ENCODE assay signal across 2 cellular contexts in genomic region chr19:10096615-10096963, GRCh38.
TF ChIP-seq lines count a peak whose summit lies in the region.

No MANE protein-coding gene starts in this region.

TF ChIP-seq in liver, 16 proteins besides CTCF, POLR2A, EP300 and RAD21:
- TF ChIP-seq TAF1 (conservative IDR thresholded peaks at IDR 0.05) (no peak), YY1 (IDR thresholded peaks at IDR 0.05) (no peak), HNF4A (conservative IDR thresholded peaks at IDR 0.05) (no peak), MAX (IDR thresholded peaks at IDR 0.05) (no peak)
TF ChIP-seq in liver: peak in this region for 0.

TF ChIP-seq in HepG2, 621 proteins besides CTCF, POLR2A, EP300 and RAD21:
- TF ChIP-seq SATB2 (CRISPR knock-in tag; IDR thresholded peaks at IDR 0.05) (no peak), MAFK (conservative IDR thresholded peaks at IDR 0.05 in 1 of 2, IDR thresholded peaks at IDR 0.05 in 1 of 2; ENCODE audit: low read length in 2 of 2) (0 out of 4 replicates have a peak, but pooled peaks of 1 of the 2 experiments have one; percentile 4)
